Comparison of ENCODE assay signal across 1 cellular context in the genomic region with DNA sequence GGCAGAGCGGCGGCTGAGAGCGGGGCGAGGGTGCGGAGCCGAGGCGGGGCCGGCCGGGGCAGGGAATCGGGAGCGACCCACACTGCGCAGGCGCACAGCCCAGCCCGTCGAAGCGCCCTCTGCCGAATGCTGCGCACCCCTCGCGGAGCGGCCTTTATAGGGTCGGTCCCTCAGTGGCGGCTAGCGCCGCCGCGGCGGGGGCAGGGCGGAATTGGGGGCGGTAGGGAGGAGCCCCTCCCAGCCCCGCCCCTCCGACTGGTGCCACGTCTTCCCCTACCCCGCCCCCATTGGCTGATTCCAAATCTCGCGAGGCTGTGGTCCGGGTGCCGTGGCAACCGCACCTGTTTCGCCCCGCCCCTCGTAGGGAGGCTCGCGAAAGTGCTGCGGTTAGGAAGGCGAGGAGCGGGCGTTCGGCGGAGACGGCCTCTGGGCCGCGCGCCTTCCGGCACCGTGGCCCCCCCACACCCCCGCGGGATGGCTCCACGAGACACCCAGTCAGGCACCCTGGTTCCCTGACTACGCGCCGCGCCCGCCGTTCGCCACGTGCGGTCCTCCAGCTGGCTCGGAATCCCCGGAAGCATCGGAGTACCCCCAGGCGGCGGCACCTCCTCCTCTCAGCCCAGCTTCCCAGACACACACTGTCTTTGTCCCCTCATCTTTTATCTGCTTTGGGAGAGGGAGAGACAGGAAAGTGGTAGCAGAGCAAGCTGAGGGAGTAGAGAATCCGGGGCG.
A peak's percentile ranks its signal among the peaks of the same experiment; 100 is the strongest.
TF ChIP-seq lines count a peak whose summit lies in the region.

EHD1 (minus strand) TSS at position 128 of the 732 bp plus-strand sequence. CDS start 157 bp downstream, outside the sequence.

TF ChIP-seq in HepG2, 621 proteins besides CTCF, POLR2A, EP300 and RAD21 (continued from another document and continues in another):
- TF ChIP-seq PPARG (CRISPR knock-in tag; conservative IDR thresholded peaks at IDR 0.05) = 0 out of 2 replicates have a peak, but pooled peaks have one; percentile 40
- peak; percentile 53 for TF ChIP-seq AGO2 (optimal IDR thresholded peaks at IDR 0.05; ENCODE audit: low read depth, low read length)
- TF ChIP-seq SMARCE1 (IDR thresholded peaks at IDR 0.05; ENCODE audit: borderline replicate concordance) = no peak
- no peak for TF ChIP-seq FOXK2 (IDR thresholded peaks at IDR 0.05)
- peak; percentile 88; the same call in 1 of the 2 replicates for TF ChIP-seq ZNF205 (CRISPR knock-in tag; IDR thresholded peaks at IDR 0.05)
- TF ChIP-seq PHF21A (CRISPR knock-in tag; IDR thresholded peaks at IDR 0.05) = peak; percentile 48; the same call in 1 of the 2 replicates
- TF ChIP-seq HOMEZ (CRISPR knock-in tag; IDR thresholded peaks at IDR 0.05; ENCODE audit: low read depth) = no peak
- no peak for TF ChIP-seq HNF1A (IDR thresholded peaks at IDR 0.05; ENCODE audit: low read depth)
- TF ChIP-seq HNF1A (CRISPR knock-in tag; IDR thresholded peaks at IDR 0.05; ENCODE audit: borderline replicate concordance) = no peak; the same call in 1 of the 2 replicates
- TF ChIP-seq ZEB1 (IDR thresholded peaks at IDR 0.05; ENCODE audit: insufficient replicate concordance, low read depth) = no peak
- TF ChIP-seq, protein P1, sequence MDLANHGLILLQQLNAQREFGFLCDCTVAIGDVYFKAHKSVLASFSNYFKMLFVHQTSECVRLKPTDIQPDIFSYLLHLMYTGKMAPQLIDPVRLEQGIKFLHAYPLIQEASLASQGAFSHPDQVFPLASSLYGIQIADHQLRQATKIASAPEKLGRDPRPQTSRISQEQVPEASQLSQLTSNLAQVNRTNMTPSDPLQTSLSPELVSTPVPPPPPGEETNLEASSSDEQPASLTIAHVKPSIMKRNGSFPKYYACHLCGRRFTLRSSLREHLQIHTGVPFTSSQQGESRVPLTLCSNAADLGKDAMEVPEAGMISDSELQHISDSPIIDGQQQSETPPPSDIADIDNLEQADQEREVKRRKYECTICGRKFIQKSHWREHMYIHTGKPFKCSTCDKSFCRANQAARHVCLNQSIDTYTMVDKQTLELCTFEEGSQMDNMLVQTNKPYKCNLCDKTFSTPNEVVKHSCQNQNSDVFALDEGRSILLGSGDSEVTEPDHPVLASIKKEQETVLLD (CRISPR knock-in tag; IDR thresholded peaks at IDR 0.05; ENCODE audit: low read depth) = no peak
- no peak for TF ChIP-seq REXO4 (CRISPR knock-in tag; IDR thresholded peaks at IDR 0.05; ENCODE audit: borderline replicate concordance)
- TF ChIP-seq ZNF83 (CRISPR knock-in tag; IDR thresholded peaks at IDR 0.05; ENCODE audit: borderline replicate concordance) = no peak
- TF ChIP-seq NR2C2 (CRISPR knock-in tag; IDR thresholded peaks at IDR 0.05; ENCODE audit: borderline replicate concordance) = peak; percentile 54
- no peak for TF ChIP-seq ZNF724P (CRISPR knock-in tag; IDR thresholded peaks at IDR 0.05; ENCODE audit: borderline replicate concordance)
- no peak for TF ChIP-seq NFRKB (IDR thresholded peaks at IDR 0.05)
- no peak; the same call in 1 of the 2 replicates for TF ChIP-seq HCFC1 (IDR thresholded peaks at IDR 0.05; ENCODE audit: low read depth, low read length)
- no peak for TF ChIP-seq ZNF773 (CRISPR knock-in tag; IDR thresholded peaks at IDR 0.05; ENCODE audit: borderline replicate concordance)
- TF ChIP-seq, protein P2, sequence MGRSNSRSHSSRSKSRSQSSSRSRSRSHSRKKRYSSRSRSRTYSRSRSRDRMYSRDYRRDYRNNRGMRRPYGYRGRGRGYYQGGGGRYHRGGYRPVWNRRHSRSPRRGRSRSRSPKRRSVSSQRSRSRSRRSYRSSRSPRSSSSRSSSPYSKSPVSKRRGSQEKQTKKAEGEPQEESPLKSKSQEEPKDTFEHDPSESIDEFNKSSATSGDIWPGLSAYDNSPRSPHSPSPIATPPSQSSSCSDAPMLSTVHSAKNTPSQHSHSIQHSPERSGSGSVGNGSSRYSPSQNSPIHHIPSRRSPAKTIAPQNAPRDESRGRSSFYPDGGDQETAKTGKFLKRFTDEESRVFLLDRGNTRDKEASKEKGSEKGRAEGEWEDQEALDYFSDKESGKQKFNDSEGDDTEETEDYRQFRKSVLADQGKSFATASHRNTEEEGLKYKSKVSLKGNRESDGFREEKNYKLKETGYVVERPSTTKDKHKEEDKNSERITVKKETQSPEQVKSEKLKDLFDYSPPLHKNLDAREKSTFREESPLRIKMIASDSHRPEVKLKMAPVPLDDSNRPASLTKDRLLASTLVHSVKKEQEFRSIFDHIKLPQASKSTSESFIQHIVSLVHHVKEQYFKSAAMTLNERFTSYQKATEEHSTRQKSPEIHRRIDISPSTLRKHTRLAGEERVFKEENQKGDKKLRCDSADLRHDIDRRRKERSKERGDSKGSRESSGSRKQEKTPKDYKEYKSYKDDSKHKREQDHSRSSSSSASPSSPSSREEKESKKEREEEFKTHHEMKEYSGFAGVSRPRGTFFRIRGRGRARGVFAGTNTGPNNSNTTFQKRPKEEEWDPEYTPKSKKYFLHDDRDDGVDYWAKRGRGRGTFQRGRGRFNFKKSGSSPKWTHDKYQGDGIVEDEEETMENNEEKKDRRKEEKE (IDR thresholded peaks at IDR 0.05) = no peak
- TF ChIP-seq HHEX (CRISPR knock-in tag; IDR thresholded peaks at IDR 0.05) = no peak
- TF ChIP-seq ZFX (CRISPR knock-in tag; IDR thresholded peaks at IDR 0.05; ENCODE audit: low read depth) = peak; percentile 86
- TF ChIP-seq, protein P3, sequence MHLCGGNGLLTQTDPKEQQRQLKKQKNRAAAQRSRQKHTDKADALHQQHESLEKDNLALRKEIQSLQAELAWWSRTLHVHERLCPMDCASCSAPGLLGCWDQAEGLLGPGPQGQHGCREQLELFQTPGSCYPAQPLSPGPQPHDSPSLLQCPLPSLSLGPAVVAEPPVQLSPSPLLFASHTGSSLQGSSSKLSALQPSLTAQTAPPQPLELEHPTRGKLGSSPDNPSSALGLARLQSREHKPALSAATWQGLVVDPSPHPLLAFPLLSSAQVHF (CRISPR knock-in tag; IDR thresholded peaks at IDR 0.05) = no peak
- no peak for TF ChIP-seq ZNF33A (CRISPR knock-in tag; IDR thresholded peaks at IDR 0.05; ENCODE audit: borderline replicate concordance)
- TF ChIP-seq, protein P4, sequence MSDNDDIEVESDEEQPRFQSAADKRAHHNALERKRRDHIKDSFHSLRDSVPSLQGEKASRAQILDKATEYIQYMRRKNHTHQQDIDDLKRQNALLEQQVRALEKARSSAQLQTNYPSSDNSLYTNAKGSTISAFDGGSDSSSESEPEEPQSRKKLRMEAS (IDR thresholded peaks at IDR 0.05) = peak; percentile 86
- TF ChIP-seq SAP130 (CRISPR knock-in tag; IDR thresholded peaks at IDR 0.05; ENCODE audit: low read depth) = peak; percentile 95
- TF ChIP-seq ZNF615 (CRISPR knock-in tag; IDR thresholded peaks at IDR 0.05; ENCODE audit: borderline replicate concordance) = no peak
- TF ChIP-seq ZNF296 (CRISPR knock-in tag; conservative IDR thresholded peaks at IDR 0.05) = no peak
- peak; percentile 60; the same call in 1 of the 2 replicates for TF ChIP-seq ZNF772 (CRISPR knock-in tag; IDR thresholded peaks at IDR 0.05)
- no peak; the same call in 1 of the 2 replicates for TF ChIP-seq ZNF674 (CRISPR knock-in tag; IDR thresholded peaks at IDR 0.05; ENCODE audit: low read depth)
- TF ChIP-seq GRHL1 (CRISPR knock-in tag; conservative IDR thresholded peaks at IDR 0.05) = no peak
- no peak for TF ChIP-seq ZMAT5 (CRISPR knock-in tag; IDR thresholded peaks at IDR 0.05; ENCODE audit: borderline replicate concordance, low read depth)
- peak; percentile 11; the same call in 1 of the 2 replicates for TF ChIP-seq ZSCAN21 (CRISPR knock-in tag; IDR thresholded peaks at IDR 0.05; ENCODE audit: borderline replicate concordance)
- TF ChIP-seq TP53 (CRISPR knock-in tag; conservative IDR thresholded peaks at IDR 0.05) = no peak
- no peak for TF ChIP-seq AHR (CRISPR knock-in tag; IDR thresholded peaks at IDR 0.05)
- TF ChIP-seq FOXP4 (CRISPR knock-in tag; IDR thresholded peaks at IDR 0.05) = peak; percentile 26; the same call in 1 of the 2 replicates
- TF ChIP-seq ZNF34 (CRISPR knock-in tag; IDR thresholded peaks at IDR 0.05; ENCODE audit: borderline replicate concordance) = peak; percentile 74; the same call in 1 of the 2 replicates
- TF ChIP-seq CAMTA2 (CRISPR knock-in tag; IDR thresholded peaks at IDR 0.05; ENCODE audit: borderline replicate concordance) = 0 out of 2 replicates have a peak, but pooled peaks have one; percentile 58
- 0 out of 2 replicates have a peak, but pooled peaks have one; percentile 24 for TF ChIP-seq FOXJ3 (CRISPR knock-in tag; IDR thresholded peaks at IDR 0.05; ENCODE audit: borderline replicate concordance)
- peak; percentile 82 for TF ChIP-seq ZNF543 (CRISPR knock-in tag; IDR thresholded peaks at IDR 0.05)
- peak; percentile 80 for TF ChIP-seq NFYC (CRISPR knock-in tag; IDR thresholded peaks at IDR 0.05)
- no peak for TF ChIP-seq MIER2 (CRISPR knock-in tag; IDR thresholded peaks at IDR 0.05)
- no peak for TF ChIP-seq ZNF550 (CRISPR knock-in tag; IDR thresholded peaks at IDR 0.05; ENCODE audit: borderline replicate concordance)
- no peak for TF ChIP-seq HOXD1 (CRISPR knock-in tag; IDR thresholded peaks at IDR 0.05)
- TF ChIP-seq ZNF792 (CRISPR knock-in tag; IDR thresholded peaks at IDR 0.05) = peak; percentile 71
